In the genomic region with DNA sequence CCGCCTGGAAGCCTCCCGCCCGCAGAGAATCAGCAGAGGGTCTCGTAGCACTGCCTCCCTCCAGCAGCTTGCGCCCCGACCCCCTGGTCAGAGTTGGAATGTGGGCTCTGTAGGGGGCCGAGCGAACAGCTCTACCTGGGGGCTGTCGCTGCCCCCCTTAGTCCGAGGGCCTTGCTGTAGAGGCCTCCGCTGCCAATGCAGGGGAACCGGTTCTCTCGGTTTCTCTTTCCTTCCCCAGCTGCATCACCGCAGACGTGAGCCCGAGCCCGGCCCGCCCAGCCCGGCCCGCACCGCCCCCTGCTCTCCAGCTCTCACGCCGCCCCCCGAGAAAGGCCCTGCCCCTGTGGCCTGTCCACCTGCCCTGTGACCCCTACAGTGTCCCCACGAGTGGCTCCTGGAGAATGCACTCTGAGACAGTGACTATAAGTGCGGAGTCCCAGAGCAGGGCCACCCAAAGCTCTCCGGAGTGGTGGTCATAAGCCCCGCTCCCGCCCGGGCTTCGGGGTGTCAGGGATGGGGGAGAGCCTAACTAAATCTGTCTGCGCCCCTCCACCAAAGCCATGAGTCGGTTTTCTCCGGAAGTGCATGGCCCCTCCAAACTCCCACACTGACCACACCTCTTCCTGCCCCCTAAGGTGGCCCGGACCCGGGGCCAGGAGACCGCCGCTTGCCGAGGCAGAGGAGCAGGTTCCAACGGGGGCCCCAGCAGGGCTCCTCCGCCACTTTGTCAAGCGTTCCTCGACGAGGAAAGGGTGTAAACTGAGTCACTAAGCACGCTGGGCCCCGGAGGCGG, we compare ENCODE assay signal across 8 cellular contexts. TPM values are rescaled to one million over a fixed set of nuclear protein-coding genes. Genes with fewer than 3 reads are reported as not detected.
DNase-seq lines count a peak whose midpoint lies in the region; ATAC-seq and TF ChIP-seq lines count a peak whose summit lies in the region.

No MANE protein-coding gene starts in this region.

- TF ChIP-seq CTCF in A673 (conservative IDR thresholded peaks at IDR 0.05; ENCODE audit: low read depth, low read length) (no peak), IMR-90 (conservative IDR thresholded peaks at IDR 0.05; ENCODE audit: low read depth, low read length) (no peak), brain microvascular endothelial cell (IDR thresholded peaks at IDR 0.05; ENCODE audit: low read depth, low read length, missing control alignments) (no peak), lower leg skin (IDR thresholded peaks at IDR 0.05) (no peak)

- H3K36me3 ChIP-seq in A673 (ENCODE audit: insufficient read depth, low read length, poor library complexity, severe bottlenecking) (no peaks in the 10 kb centered on the region), IMR-90 (ENCODE audit: control insufficient read depth, insufficient read depth, low read length) (peaks cover 4% of the 10 kb centered on the region; the same call in 1 of the 2 replicates), brain microvascular endothelial cell (replicated peaks) (no peaks in the 10 kb centered on the region), thymus (ENCODE audit: control insufficient read depth, insufficient read depth) (peaks cover under 1% of the 10 kb centered on the region)

- TF ChIP-seq POLR2A in IMR-90 (IDR thresholded peaks at IDR 0.05; ENCODE audit: low read depth, low read length) (no peak), lower leg skin (IDR thresholded peaks at IDR 0.05) (no peak), GM18505 (IDR thresholded peaks at IDR 0.05; ENCODE audit: borderline replicate concordance, extremely low read depth, insufficient read depth, insufficient read length) (no peak)

- intact Hi-C loops in A673 (cut with micrococcal nuclease; ENCODE audit: unreplicated experiment) (no loop called here), IMR-90 (cut with micrococcal nuclease) (no loop called here), lower leg skin (cut with DNase I; ENCODE audit: low total_unique reads) (no loop called here)

- no peak for DNase-seq in A673 (ENCODE audit: low spot score)
- no peak for DNase-seq in IMR-90
- DNase-seq in brain microvascular endothelial cell, result no peak
- peak in 1 of 2 donors; percentile 64 for DNase-seq in lower leg skin (ENCODE audit: low spot score in 2 of 2)
- no peak for DNase-seq in UCSD-AML1 (lab: John Stamatoyannopoulos, UW; ENCODE audit: unreplicated experiment)

- H4K91ac ChIP-seq in IMR-90 (ENCODE audit: insufficient read depth, low read depth, low read length), result no peak overlapping the region

- H3K14ac ChIP-seq in IMR-90 (replicated peaks; ENCODE audit: low read depth, low read length), result no peak overlapping the region

- no peaks in the 10 kb centered on the region for H3K9me1 ChIP-seq in IMR-90 (ENCODE audit: insufficient read depth, low read length)

- H3K4ac ChIP-seq in IMR-90 (ENCODE audit: low read depth, low read length), result no peak overlapping the region

- no peak overlapping the region for H2BK20ac ChIP-seq in IMR-90 (ENCODE audit: low read depth, low read length)

- no TSS peak for BruUV-seq in A673 (replicated peaks; lab: Mats Ljungman, UMichigan)
- no TSS peak for BruUV-seq in IMR-90 (replicated peaks; lab: Mats Ljungman, UMichigan)

- dilution Hi-C loops in IMR-90 (cut with HindIII; ENCODE audit: low sequenced_read_pairs, unreplicated experiment), result no loop called here

- no peak overlapping the region for H3K18ac ChIP-seq in IMR-90 (ENCODE audit: low read depth, low read length)

- peak overlapping the region; percentile 39 for H3K4me3 ChIP-seq in A673 (ENCODE audit: low read depth, low read length, poor library complexity, severe bottlenecking)
- H3K4me3 ChIP-seq in IMR-90 (ENCODE audit: insufficient read depth, low read depth, low read length), result no peak overlapping the region
- peak overlapping the region; percentile 50 for H3K4me3 ChIP-seq in brain microvascular endothelial cell (ENCODE audit: low read depth, low read length)
- peak overlapping the region; percentile 25 for H3K4me3 ChIP-seq in lower leg skin (ENCODE audit: low read depth, poor library complexity, severe bottlenecking)
- peak overlapping the region; percentile 30 for H3K4me3 ChIP-seq in thymus (ENCODE audit: low read length)

- POLR2A ChIA-PET in A673 (lab: Charles Lee; ENCODE audit: low non-redundant PET) (no interaction called here), IMR-90 (lab: Charles Lee; ENCODE audit: unreplicated experiment) (interaction anchor here (0.5 kb wide), 1 partner anchor 250 kb away, joined by 5 read pairs; no protein-coding TSS in a partner anchor)

- ATAC-seq in GM19025 (IDR thresholded peaks at IDR 0.05; ENCODE audit: low read depth, unreplicated experiment), result peak; percentile 34
- ATAC-seq in IMR-90 (ENCODE audit: low read depth), result peak; percentile 4; the same call in 1 of the 2 replicates
- no peak for ATAC-seq in GM18505 (IDR thresholded peaks at IDR 0.05; ENCODE audit: unreplicated experiment)

- H2AFZ ChIP-seq in IMR-90 (replicated peaks; ENCODE audit: low read length, poor library complexity), result peak overlapping the region; percentile 87

- H3K9me3 ChIP-seq in A673 (ENCODE audit: low read depth, low read length, poor library complexity, severe bottlenecking) (no peaks in the 10 kb centered on the region), IMR-90 (ENCODE audit: control insufficient read depth, insufficient read depth, low read length) (0 out of 2 replicates have a peak, but pooled peaks cover 2% of the 10 kb centered on the region), thymus (ENCODE audit: control insufficient read depth) (no peaks in the 10 kb centered on the region)

- peaks cover 16% of the 10 kb centered on the region; the same call in 1 of the 2 replicates for H4K20me1 ChIP-seq in IMR-90 (ENCODE audit: insufficient read depth, low read length)

- H3K79me1 ChIP-seq in IMR-90 (ENCODE audit: low read depth in 1 of 2, low read length in 2 of 2), result no peaks in the 10 kb centered on the region

- H3K56ac ChIP-seq in IMR-90 (ENCODE audit: extremely low read depth, insufficient read depth, low read length), result no peak overlapping the region

- CTCF ChIA-PET in A673 (lab: Charles Lee), result no interaction called here
- CTCF ChIA-PET in IMR-90 (lab: Yijun Ruan, JAX), result no interaction called here

- no peak overlapping the region for H3K27ac ChIP-seq in A673 (ENCODE audit: low read depth, low read length, poor library complexity, severe bottlenecking)
- H3K27ac ChIP-seq in IMR-90 (ENCODE audit: insufficient read depth, low read length), result no peak overlapping the region
- H3K27ac ChIP-seq in brain microvascular endothelial cell, result no peak overlapping the region
- peak overlapping the region; percentile 46 for H3K27ac ChIP-seq in thymus (ENCODE audit: low read depth)

- no peak overlapping the region for H3K9ac ChIP-seq in IMR-90 (ENCODE audit: low read depth, low read length)

- in situ Hi-C loops in IMR-90 (cut with MboI; ENCODE audit: low sequenced_read_pairs) (no loop called here), brain microvascular endothelial cell (cut with HindIII; ENCODE audit: low pct_ligation_motif_present, low sequenced_read_pairs) (no loop called here)

- H4K8ac ChIP-seq in IMR-90 (ENCODE audit: low read depth in 2 of 2, low read length in 2 of 2), result no peak overlapping the region

- H3K4me2 ChIP-seq in IMR-90 (ENCODE audit: low read depth, low read length), result peak overlapping the region; percentile 25; the same call in 1 of the 2 replicates

- no peak overlapping the region for H2AK5ac ChIP-seq in IMR-90 (ENCODE audit: low read depth, low read length)

- TF ChIP-seq RAD21 in IMR-90 (IDR thresholded peaks at IDR 0.05; ENCODE audit: low read length), result no peak

- H4K5ac ChIP-seq in IMR-90 (ENCODE audit: low read depth, low read length), result no peak overlapping the region

- H2BK5ac ChIP-seq in IMR-90 (ENCODE audit: low read depth, low read length, poor library complexity, severe bottlenecking), result no peak overlapping the region

- 6% methylated on average over 8 of the region's 47 CpGs; no CpG with 5 or more reads in 1 of the 2 experiments for WGBS in IMR-90 (ENCODE audit: extremely low coverage in 2 of 2, insufficient read length in 1 of 2), 2 experiments
- WGBS in lower leg skin, 2 donors, result 11 to 24% methylated on average over 25 to 47 of the region's 47 CpGs
- WGBS in thymus, result 16% methylated on average over 47 of the region's 47 CpGs

- no peak overlapping the region for H3K23ac ChIP-seq in IMR-90 (ENCODE audit: low read depth, low read length)

- no peak overlapping the region for H2AK9ac ChIP-seq in IMR-90 (replicated peaks; ENCODE audit: low read depth, low read length, poor library complexity)

- H3K27me3 ChIP-seq in A673 (replicated peaks; ENCODE audit: insufficient read depth, low read depth, low read length, poor library complexity) (peaks cover 28% of the 10 kb centered on the region), IMR-90 (ENCODE audit: control insufficient read depth, insufficient read depth, low read length) (peaks cover 52% of the 10 kb centered on the region), brain microvascular endothelial cell (replicated peaks) (peaks cover 30% of the 10 kb centered on the region), thymus (ENCODE audit: control insufficient read depth, insufficient read depth) (no peaks in the 10 kb centered on the region)

- no peak overlapping the region for H2BK120ac ChIP-seq in IMR-90 (ENCODE audit: low read depth, low read length)

- H2BK15ac ChIP-seq in IMR-90 (ENCODE audit: low read depth, low read length), result no peak overlapping the region

- no peaks in the 10 kb centered on the region for H3K4me1 ChIP-seq in A673 (ENCODE audit: insufficient read depth, low read length, poor library complexity, severe bottlenecking)
- peaks cover 6% of the 10 kb centered on the region; the same call in 1 of the 2 replicates for H3K4me1 ChIP-seq in IMR-90 (ENCODE audit: control insufficient read depth, insufficient read depth, low read length)
- H3K4me1 ChIP-seq in thymus (ENCODE audit: control insufficient read depth, insufficient read depth, low read length), result peaks cover 17% of the 10 kb centered on the region

TF ChIP-seq in IMR-90, 13 proteins besides CTCF, POLR2A, EP300 and RAD21 (continues in another document):
- no peak for TF ChIP-seq MAFK (IDR thresholded peaks at IDR 0.05; ENCODE audit: low read depth, low read length)
- no peak for TF ChIP-seq RCOR1 (IDR thresholded peaks at IDR 0.05; ENCODE audit: insufficient replicate concordance, low read length)
- no peak for TF ChIP-seq RFX5 (IDR thresholded peaks at IDR 0.05; ENCODE audit: low read depth, low read length)

RNA-seq across cellular contexts. Expression of gene ARHGAP27, which starts 1.7 kb away (rescaled TPM):
- total RNA-seq in A673 (2021) (0.17 TPM in 2 replicates), IMR-90 (2012; rRNA removed) (under 0.01 and 0.56 TPM in 2 replicates), lower leg skin (10 to 100 TPM; 58.5 to 84.4 (median 68.2) TPM)
- polyA plus RNA-seq in IMR-90 (2012; rRNA removed) (0.89 and 1.9 TPM in 2 replicates), thymus (73.8 TPM)
- polyA plus RNA-seq in IMR-90 (2012; cell fraction: cytosol; rRNA removed), result 0.37 and 0.67 TPM in 2 replicates
- polyA plus RNA-seq in IMR-90 (2012; cell fraction: nucleus; rRNA removed; ENCODE audit: low replicate concordance), result 7.4 and 16.4 TPM in 2 replicates

RNA-seq across cellular contexts. Expression of gene PLEKHM1, which starts 59.6 kb away (rescaled TPM):
- total RNA-seq in A673 (2021) (11.9 and 13.0 TPM in 2 replicates), IMR-90 (2012; rRNA removed) (4.2 and 4.7 TPM in 2 replicates), lower leg skin (100 to 1,000 TPM in 2 of 4 donors, 10 to 100 TPM in 2; 66.7 to 199 (median 130) TPM)
- polyA plus RNA-seq in IMR-90 (2012; rRNA removed) (16.4 and 17.1 TPM in 2 replicates), thymus (22.9 TPM)
- 19.0 and 19.9 TPM in 2 replicates for polyA plus RNA-seq in IMR-90 (2012; cell fraction: cytosol; rRNA removed)
- 35.0 and 53.2 TPM in 2 replicates for polyA plus RNA-seq in IMR-90 (2012; cell fraction: nucleus; rRNA removed; ENCODE audit: low replicate concordance)

Comparison
In these comparisons a context has a peak if more than half of its experiments do, and no peak if none do; other contexts are left out.
1. RNA of gene ARHGAP27, which starts 1.7 kb away (total RNA-seq): 58.5 to 84.4 TPM in lower leg skin; 0.17 TPM in A673 and under 0.01 to 0.56 TPM in IMR-90; every median in the first group is over 10 times any median in the second.